9 cellular contexts compared by ENCODE assay signal in genomic region chr1:51506537-51506936, GRCh38. TPM values are rescaled to one million over a fixed set of nuclear protein-coding genes. Genes with fewer than 3 reads are reported as not detected.
A peak's percentile ranks its signal among the peaks of the same experiment; 100 is the strongest.
DNase-seq lines count a peak whose midpoint lies in the region; ATAC-seq and TF ChIP-seq lines count a peak whose summit lies in the region.
"Had no signal": no experiment of that assay in that cellular context is flagged by ENCODE, and none has a peak within 500 bp of the region (broad histone marks: within the 10 kb centered on the region; RNA-seq: fewer than 3 reads in every experiment).

No MANE protein-coding gene starts in this region.

- H3K36me3 ChIP-seq in psoas muscle (ENCODE audit: insufficient read depth in 1 of 2, low read depth in 1 of 2) = peaks cover 0 to 5% of the 10 kb centered on the region in 2 donors
- no peaks in the 10 kb centered on the region for H3K36me3 ChIP-seq in GM23338 (ENCODE audit: insufficient read depth)

- no peak overlapping the region for H2AFZ ChIP-seq in GM23338

- H3K27me3 Mint-ChIP-seq in GM23338 (ENCODE audit: insufficient read depth, low read depth, poor library complexity) = peaks cover 4% of the 10 kb centered on the region

- H3K4me3 Mint-ChIP-seq in GM23338 = no peak overlapping the region

- H3K4me3 ChIP-seq in psoas muscle (peak overlapping the region; percentile 21), GM23338 (no peak overlapping the region)

- no peak overlapping the region for H3K27ac Mint-ChIP-seq in GM23338

- H3K79me2 ChIP-seq in GM23338 (replicated peaks; ENCODE audit: insufficient read depth) = peaks cover 90% of the 10 kb centered on the region

- H4K20me1 ChIP-seq in GM23338 (replicated peaks; ENCODE audit: insufficient read depth) = peaks cover 11% of the 10 kb centered on the region; the same call in 1 of the 2 replicates

- no peaks in the 10 kb centered on the region for H3K9me3 Mint-ChIP-seq in GM23338
- H3K9me3 Mint-ChIP-seq: activated naive CD4-positive, alpha-beta T cell treated with anti-CD3 and anti-CD28 coated beads, Interleukin-2, amount 50 U/mL, for 72 hours had no signal

- H3K36me3 Mint-ChIP-seq in GM23338 (ENCODE audit: low read depth) = peaks cover 10% of the 10 kb centered on the region; the same call in 2 of the 3 replicates

- H3K27me3 ChIP-seq in psoas muscle (ENCODE audit: insufficient read depth in 3 of 3, low read length in 2 of 3) (no peaks in the 10 kb centered on the region), GM23338 (ENCODE audit: insufficient read depth) (no peaks in the 10 kb centered on the region)

- TF ChIP-seq CTCF in psoas muscle (IDR thresholded peaks at IDR 0.05) (no peak), omental fat pad (IDR thresholded peaks at IDR 0.05) (no peak), GM23338 (conservative IDR thresholded peaks at IDR 0.05; ENCODE audit: low read depth in 2 of 2) (no peak)

- H3K9me3 ChIP-seq in psoas muscle = no peaks in the 10 kb centered on the region

- ATAC-seq in HG03108 (IDR thresholded peaks at IDR 0.05; ENCODE audit: unreplicated experiment) (peak; percentile 40), psoas muscle (peak in 3 of 4 donors; percentile 58 to 66 (median 60)), omental fat pad (ENCODE audit: low FRiP score) (no peak), GM23338 (no peak)

- intact Hi-C loops in psoas muscle (cut with DNase I) = no loop called here

- H3K9me2 ChIP-seq in GM23338 (ENCODE audit: insufficient read depth) = no peaks in the 10 kb centered on the region

- no peak overlapping the region for H3K4me2 ChIP-seq in GM23338

- H3K4me1 ChIP-seq in psoas muscle (peaks cover 31% of the 10 kb centered on the region), GM23338 (ENCODE audit: insufficient read depth) (no peaks in the 10 kb centered on the region)

- WGBS in psoas muscle, 3 donors = 39 to 53% (median 46%) methylated on average over 3 of the region's 3 CpGs

- DNase-seq in GM03348 (ENCODE audit: low spot score) (peak; percentile 55), cerebellar cortex (ENCODE audit: low spot score) (peak; percentile 38), psoas muscle (no peak), omental fat pad (ENCODE audit: low spot score) (no peak), GM23338 (ENCODE audit: low spot score) (no peak)
- no peak for DNase-seq in stimulated activated CD4-positive, alpha-beta T cell treated with anti-CD3 and anti-CD28 coated beads, Interleukin-4, amount 100 ng/mL, for 24 hours
- no peak for DNase-seq in activated CD4-positive, CD25-positive, alpha-beta regulatory T cell (lab: John Stamatoyannopoulos, UW)

- H3K4me1 Mint-ChIP-seq in GM23338 = peaks cover 2% of the 10 kb centered on the region; the same call in 2 of the 3 replicates

- H3K27ac ChIP-seq in psoas muscle = no peak overlapping the region
- H3K27ac ChIP-seq in GM23338 (ENCODE audit: low read depth) = no peak overlapping the region

- H3F3A ChIP-seq in GM23338 (replicated peaks; ENCODE audit: low read depth) = no peaks in the 10 kb centered on the region

TF ChIP-seq in GM23338, 12 proteins besides CTCF, POLR2A, EP300 and RAD21:
- TF ChIP-seq EZH2phosphoT487 (IDR thresholded peaks at IDR 0.05; ENCODE audit: unreplicated experiment) = no peak
- TF ChIP-seq ETS1 (IDR thresholded peaks at IDR 0.05) = no peak
- no peak for TF ChIP-seq ZNF331 (CRISPR knock-in tag; IDR thresholded peaks at IDR 0.05; ENCODE audit: low read depth)
- no peak for TF ChIP-seq POLR2AphosphoS5 (IDR thresholded peaks at IDR 0.05; ENCODE audit: low read depth)
- no peak for TF ChIP-seq EZH2 (IDR thresholded peaks at IDR 0.05; ENCODE audit: low read depth, unreplicated experiment)
- no peak for TF ChIP-seq JUNB (IDR thresholded peaks at IDR 0.05; ENCODE audit: unreplicated experiment)
- no peak for TF ChIP-seq REST (IDR thresholded peaks at IDR 0.05; ENCODE audit: unreplicated experiment)
- no peak for TF ChIP-seq CREB1 (CRISPR knock-in tag; IDR thresholded peaks at IDR 0.05; ENCODE audit: low read depth)
TF ChIP-seq in GM23338: peak in this region for 0.

RNA-seq across cellular contexts. Expression of gene EPS15, which starts 12.5 kb away (rescaled TPM):
- 10 to 100 TPM; 42.6 to 71.9 (median 54.1) TPM for total RNA-seq in psoas muscle
- polyA plus RNA-seq in psoas muscle = 10 to 100 TPM in 2 of 3 donors, 1 to 10 TPM in 1; 9.8 to 46.1 (median 21.7) TPM
- 100 to 1,000 TPM in 1 of 4 donors, 10 to 100 TPM in 3; 83.1 to 186 (median 92.9) TPM for total RNA-seq in omental fat pad
- total RNA-seq in GM23338 (2014; rRNA removed; shearing (Covaris generic)) = 76.5 and 86.1 TPM in 2 replicates
- polyA plus RNA-seq in GM23338 (2016; fragmentation: Nextera tagmentation; extraction: Ambion mirVana) = 24.9 and 31.0 TPM in 2 replicates

Comparison
In these comparisons a context has a peak if more than half of its experiments do, and no peak if none do; other contexts are left out.
1. DNase-seq: peak in GM03348 (single experiment) and cerebellar cortex (single experiment); none in psoas muscle (0 of 2), omental fat pad (single experiment), stimulated activated CD4-positive, alpha-beta T cell treated with anti-CD3 and anti-CD28 coated beads, Interleukin-4, amount 100 ng/mL, for 24 hours (single experiment), activated CD4-positive, CD25-positive, alpha-beta regulatory T cell (0 of 4) and GM23338 (single experiment).
2. ATAC-seq: peak in HG03108 (single experiment) and psoas muscle (3 of 4); none in omental fat pad (single experiment) and GM23338 (single experiment).